ENCODE assay signal across 1 cellular context in the genomic region with DNA sequence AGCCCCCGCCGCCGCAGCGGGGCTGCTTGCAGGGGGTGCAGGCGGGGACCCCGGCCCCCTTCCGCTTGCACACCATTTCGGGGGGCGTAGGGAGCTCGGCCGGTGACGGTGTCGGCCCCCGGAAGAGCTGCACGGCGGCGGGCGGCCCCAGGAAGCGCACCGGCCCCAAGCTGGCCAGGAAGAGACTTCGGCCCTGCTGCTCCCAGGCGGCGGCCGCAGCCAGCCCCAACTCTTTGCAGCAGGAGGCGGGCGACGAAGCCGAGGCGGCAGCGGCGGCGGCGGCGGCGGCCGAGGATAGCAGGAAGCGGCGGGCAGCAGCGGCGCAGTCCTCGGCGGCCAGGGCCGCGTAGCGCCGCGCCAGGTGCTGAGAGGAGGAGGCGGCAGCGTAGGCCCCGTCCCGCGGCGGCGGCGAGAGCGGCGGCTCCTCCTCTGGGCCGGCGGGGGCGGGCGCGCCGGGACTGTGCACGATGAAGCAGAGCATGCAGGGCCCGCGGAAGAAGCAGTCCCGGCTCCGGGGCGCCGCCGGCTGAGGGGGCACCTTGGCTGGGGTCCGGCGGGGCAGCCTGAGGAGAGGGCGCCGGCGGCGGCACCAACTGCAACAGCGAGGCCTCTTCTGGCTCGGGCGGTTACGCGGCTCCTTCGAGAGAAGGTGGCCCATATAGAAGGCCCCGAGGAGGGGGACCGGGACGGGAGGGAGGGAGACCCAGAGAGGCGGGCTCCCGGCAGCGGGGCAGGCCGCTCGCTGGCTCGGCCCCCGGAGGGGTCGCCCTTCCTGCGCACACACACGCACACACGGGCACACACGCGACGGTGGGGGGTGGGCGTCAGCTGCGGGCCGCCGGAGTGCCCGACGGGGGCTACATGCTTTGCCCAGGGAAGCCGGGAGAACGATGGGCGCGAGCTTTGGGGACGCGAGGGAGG.
TF ChIP-seq lines count a peak whose summit lies in the region.

No MANE protein-coding gene starts in this region.

TF ChIP-seq in HepG2, 621 proteins besides CTCF, POLR2A, EP300 and RAD21 (continued from another document and continues in another):
- TF ChIP-seq MLXIP (CRISPR knock-in tag; IDR thresholded peaks at IDR 0.05; ENCODE audit: borderline replicate concordance) (no peak), ZNF724P (CRISPR knock-in tag; IDR thresholded peaks at IDR 0.05; ENCODE audit: borderline replicate concordance) (no peak), ZNF331 (CRISPR knock-in tag; IDR thresholded peaks at IDR 0.05) (no peak), ZBTB49 (CRISPR knock-in tag; IDR thresholded peaks at IDR 0.05; ENCODE audit: borderline replicate concordance) (no peak), REXO4 (CRISPR knock-in tag; IDR thresholded peaks at IDR 0.05; ENCODE audit: borderline replicate concordance) (no peak), HOXD1 (CRISPR knock-in tag; IDR thresholded peaks at IDR 0.05) (no peak), E2F2 (CRISPR knock-in tag; IDR thresholded peaks at IDR 0.05; ENCODE audit: borderline replicate concordance) (no peak), HDAC1 (CRISPR knock-in tag; IDR thresholded peaks at IDR 0.05) (no peak), ZNF143 (CRISPR knock-in tag; IDR thresholded peaks at IDR 0.05) (no peak), PHF21A (CRISPR knock-in tag; IDR thresholded peaks at IDR 0.05) (0 out of 2 replicates have a peak, but pooled peaks have one; percentile 28), ZBTB3 (CRISPR knock-in tag; IDR thresholded peaks at IDR 0.05; ENCODE audit: borderline replicate concordance, low read depth) (no peak), ZNF75D (CRISPR knock-in tag; IDR thresholded peaks at IDR 0.05; ENCODE audit: borderline replicate concordance) (no peak), MAF1 (CRISPR knock-in tag; IDR thresholded peaks at IDR 0.05; ENCODE audit: borderline replicate concordance) (no peak; the same call in 1 of the 2 replicates), ZFP91 (CRISPR knock-in tag; IDR thresholded peaks at IDR 0.05; ENCODE audit: borderline replicate concordance) (peak; percentile 68; the same call in 1 of the 2 replicates), ZNF749 (CRISPR knock-in tag; IDR thresholded peaks at IDR 0.05; ENCODE audit: borderline replicate concordance) (no peak), MYC (CRISPR knock-in tag; IDR thresholded peaks at IDR 0.05; ENCODE audit: borderline replicate concordance) (peak; percentile 31; the same call in 1 of the 2 replicates), KDM5A (IDR thresholded peaks at IDR 0.05; ENCODE audit: borderline replicate concordance, low read length) (no peak), RBM39 (IDR thresholded peaks at IDR 0.05; ENCODE audit: low read depth, low read length, poor library complexity, severe bottlenecking) (no peak), KLF12 (CRISPR knock-in tag; IDR thresholded peaks at IDR 0.05; ENCODE audit: borderline replicate concordance) (0 out of 2 replicates have a peak, but pooled peaks have one; percentile 11), NFE2 (CRISPR knock-in tag; IDR thresholded peaks at IDR 0.05) (no peak), GABPB1 (CRISPR knock-in tag; IDR thresholded peaks at IDR 0.05) (peak; percentile 35), PATZ1 (CRISPR knock-in tag; IDR thresholded peaks at IDR 0.05) (peak; percentile 71), ZNF24 (IDR thresholded peaks at IDR 0.05) (no peak), ZNF672 (CRISPR knock-in tag; IDR thresholded peaks at IDR 0.05) (0 out of 2 replicates have a peak, but pooled peaks have one; percentile 18), ONECUT2 (CRISPR knock-in tag; IDR thresholded peaks at IDR 0.05) (no peak), HNRNPL (IDR thresholded peaks at IDR 0.05; ENCODE audit: low read depth, low read length) (no peak), NR2F1 (CRISPR knock-in tag; IDR thresholded peaks at IDR 0.05) (no peak), SRSF9 (IDR thresholded peaks at IDR 0.05; ENCODE audit: borderline replicate concordance, insufficient read depth, low read depth, low read length, poor library complexity, severe bottlenecking) (no peak), FOXC1 (CRISPR knock-in tag; IDR thresholded peaks at IDR 0.05; ENCODE audit: borderline replicate concordance) (no peak)
- TF ChIP-seq, protein P1, sequence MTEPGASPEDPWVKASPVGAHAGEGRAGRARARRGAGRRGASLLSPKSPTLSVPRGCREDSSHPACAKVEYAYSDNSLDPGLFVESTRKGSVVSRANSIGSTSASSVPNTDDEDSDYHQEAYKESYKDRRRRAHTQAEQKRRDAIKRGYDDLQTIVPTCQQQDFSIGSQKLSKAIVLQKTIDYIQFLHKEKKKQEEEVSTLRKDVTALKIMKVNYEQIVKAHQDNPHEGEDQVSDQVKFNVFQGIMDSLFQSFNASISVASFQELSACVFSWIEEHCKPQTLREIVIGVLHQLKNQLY (CRISPR knock-in tag; IDR thresholded peaks at IDR 0.05), result no peak
- TF ChIP-seq, protein P2, sequence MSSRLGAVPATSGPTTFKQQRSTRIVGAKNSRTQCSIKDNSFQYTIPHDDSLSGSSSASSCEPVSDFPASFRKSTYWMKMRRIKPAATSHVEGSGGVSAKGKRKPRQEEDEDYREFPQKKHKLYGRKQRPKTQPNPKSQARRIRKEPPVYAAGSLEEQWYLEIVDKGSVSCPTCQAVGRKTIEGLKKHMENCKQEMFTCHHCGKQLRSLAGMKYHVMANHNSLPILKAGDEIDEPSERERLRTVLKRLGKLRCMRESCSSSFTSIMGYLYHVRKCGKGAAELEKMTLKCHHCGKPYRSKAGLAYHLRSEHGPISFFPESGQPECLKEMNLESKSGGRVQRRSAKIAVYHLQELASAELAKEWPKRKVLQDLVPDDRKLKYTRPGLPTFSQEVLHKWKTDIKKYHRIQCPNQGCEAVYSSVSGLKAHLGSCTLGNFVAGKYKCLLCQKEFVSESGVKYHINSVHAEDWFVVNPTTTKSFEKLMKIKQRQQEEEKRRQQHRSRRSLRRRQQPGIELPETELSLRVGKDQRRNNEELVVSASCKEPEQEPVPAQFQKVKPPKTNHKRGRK (CRISPR knock-in tag; IDR thresholded peaks at IDR 0.05), result no peak
- TF ChIP-seq, protein P3, sequence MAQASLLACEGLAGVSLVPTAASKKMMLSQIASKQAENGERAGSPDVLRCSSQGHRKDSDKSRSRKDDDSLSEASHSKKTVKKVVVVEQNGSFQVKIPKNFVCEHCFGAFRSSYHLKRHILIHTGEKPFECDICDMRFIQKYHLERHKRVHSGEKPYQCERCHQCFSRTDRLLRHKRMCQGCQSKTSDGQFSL (CRISPR knock-in tag; IDR thresholded peaks at IDR 0.05), result no peak; the same call in 1 of the 2 replicates
- TF ChIP-seq, protein P4, sequence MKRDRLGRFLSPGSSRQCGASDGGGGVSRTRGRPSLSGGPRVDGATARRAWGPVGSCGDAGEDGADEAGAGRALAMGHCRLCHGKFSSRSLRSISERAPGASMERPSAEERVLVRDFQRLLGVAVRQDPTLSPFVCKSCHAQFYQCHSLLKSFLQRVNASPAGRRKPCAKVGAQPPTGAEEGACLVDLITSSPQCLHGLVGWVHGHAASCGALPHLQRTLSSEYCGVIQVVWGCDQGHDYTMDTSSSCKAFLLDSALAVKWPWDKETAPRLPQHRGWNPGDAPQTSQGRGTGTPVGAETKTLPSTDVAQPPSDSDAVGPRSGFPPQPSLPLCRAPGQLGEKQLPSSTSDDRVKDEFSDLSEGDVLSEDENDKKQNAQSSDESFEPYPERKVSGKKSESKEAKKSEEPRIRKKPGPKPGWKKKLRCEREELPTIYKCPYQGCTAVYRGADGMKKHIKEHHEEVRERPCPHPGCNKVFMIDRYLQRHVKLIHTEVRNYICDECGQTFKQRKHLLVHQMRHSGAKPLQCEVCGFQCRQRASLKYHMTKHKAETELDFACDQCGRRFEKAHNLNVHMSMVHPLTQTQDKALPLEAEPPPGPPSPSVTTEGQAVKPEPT (CRISPR knock-in tag; IDR thresholded peaks at IDR 0.05; ENCODE audit: low read depth), result no peak
- TF ChIP-seq, protein P5, sequence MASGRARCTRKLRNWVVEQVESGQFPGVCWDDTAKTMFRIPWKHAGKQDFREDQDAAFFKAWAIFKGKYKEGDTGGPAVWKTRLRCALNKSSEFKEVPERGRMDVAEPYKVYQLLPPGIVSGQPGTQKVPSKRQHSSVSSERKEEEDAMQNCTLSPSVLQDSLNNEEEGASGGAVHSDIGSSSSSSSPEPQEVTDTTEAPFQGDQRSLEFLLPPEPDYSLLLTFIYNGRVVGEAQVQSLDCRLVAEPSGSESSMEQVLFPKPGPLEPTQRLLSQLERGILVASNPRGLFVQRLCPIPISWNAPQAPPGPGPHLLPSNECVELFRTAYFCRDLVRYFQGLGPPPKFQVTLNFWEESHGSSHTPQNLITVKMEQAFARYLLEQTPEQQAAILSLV (CRISPR knock-in tag; IDR thresholded peaks at IDR 0.05; ENCODE audit: borderline replicate concordance), result no peak; the same call in 1 of the 2 replicates
